In genomic region chr5:141493500-141494422, GRCh38 we compare ENCODE assay signal across 11 cellular contexts. TPM values are rescaled to one million over a fixed set of nuclear protein-coding genes. Genes with fewer than 3 reads are reported as not detected.
DNase-seq lines count a peak whose midpoint lies in the region; ATAC-seq and TF ChIP-seq lines count a peak whose summit lies in the region.
"Had no signal": no experiment of that assay in that cellular context is flagged by ENCODE, and none has a peak within 500 bp of the region (broad histone marks: within the 10 kb centered on the region; RNA-seq: fewer than 3 reads in every experiment).

No MANE protein-coding gene starts in this region.

- peaks cover 43 to 59% of the 10 kb centered on the region in 2 experiments for H3K36me3 ChIP-seq in mesenchymal stem cell (ENCODE audit: control insufficient read depth in 1 of 2, insufficient read depth in 2 of 2, low read depth in 1 of 2, low read length in 2 of 2)

- peak overlapping the region; percentile 29 for H2AK5ac ChIP-seq in mesenchymal stem cell (ENCODE audit: low read length, severe bottlenecking)

- no peak overlapping the region for H3K4me2 ChIP-seq in mesenchymal stem cell (ENCODE audit: low read length, poor library complexity, severe bottlenecking)

- H3K27me3 Mint-ChIP-seq in type B pancreatic cell (peaks cover 23% of the 10 kb centered on the region), progenitor cell of endocrine pancreas (peaks cover 27% of the 10 kb centered on the region)

- peak overlapping the region; percentile 31 for H3K9ac ChIP-seq in mesenchymal stem cell (ENCODE audit: low read length)

- peak overlapping the region; percentile 54 for H3K27ac Mint-ChIP-seq in type B pancreatic cell
- no peak overlapping the region for H3K27ac Mint-ChIP-seq in progenitor cell of endocrine pancreas

- peaks cover 48% of the 10 kb centered on the region for H3K4me1 ChIP-seq in mesenchymal stem cell (ENCODE audit: control insufficient read depth, insufficient read depth, low read depth, low read length)

- H3K36me3 Mint-ChIP-seq in type B pancreatic cell: peaks cover 28% of the 10 kb centered on the region
- H3K36me3 Mint-ChIP-seq in progenitor cell of endocrine pancreas (ENCODE audit: insufficient read depth): peaks cover 8% of the 10 kb centered on the region

- peak overlapping the region in 58 of 59 donors; percentile 66 to 96 (median 89) for H3K27ac ChIP-seq in dorsolateral prefrontal cortex
- H3K27ac ChIP-seq in mesenchymal stem cell (ENCODE audit: low read length, poor library complexity, severe bottlenecking): peak overlapping the region; percentile 70

- H3K9me3 Mint-ChIP-seq in type B pancreatic cell: no peaks in the 10 kb centered on the region
- no peaks in the 10 kb centered on the region for H3K9me3 Mint-ChIP-seq in progenitor cell of endocrine pancreas (ENCODE audit: low read depth)

- H3K14ac ChIP-seq in mesenchymal stem cell (ENCODE audit: low read length in 2 of 2): no peak overlapping the region

- no peak overlapping the region for H2AFZ ChIP-seq in mesenchymal stem cell (ENCODE audit: low read depth, low read length)

- TF ChIP-seq CTCF in dorsolateral prefrontal cortex (IDR thresholded peaks at IDR 0.05 in 54 of 56, conservative IDR thresholded peaks at IDR 0.05 in 2 of 56; ENCODE audit: low read depth in 1 of 56, partially characterized antibody in 56 of 56) (no peak), type B pancreatic cell (conservative IDR thresholded peaks at IDR 0.05) (no peak), progenitor cell of endocrine pancreas (IDR thresholded peaks at IDR 0.05; ENCODE audit: unreplicated experiment) (no peak)

- no peak overlapping the region for H2BK5ac ChIP-seq in mesenchymal stem cell (ENCODE audit: low read depth, low read length, poor library complexity, severe bottlenecking)

- H3K4me1 Mint-ChIP-seq in type B pancreatic cell (ENCODE audit: unreplicated experiment) (peaks cover 21% of the 10 kb centered on the region), progenitor cell of endocrine pancreas (ENCODE audit: low read depth) (peaks cover 10% of the 10 kb centered on the region)

- no peak overlapping the region for H4K91ac ChIP-seq in mesenchymal stem cell (ENCODE audit: low read length)

- H3K4me3 ChIP-seq in dorsolateral prefrontal cortex: peak overlapping the region in 56 of 59 donors; percentile 4 to 70 (median 48)
- no peak overlapping the region for H3K4me3 ChIP-seq in mesenchymal stem cell (ENCODE audit: insufficient read depth in 1 of 2, low read depth in 1 of 2, low read length in 2 of 2)

- no peaks in the 10 kb centered on the region for H3K9me3 ChIP-seq in mesenchymal stem cell (ENCODE audit: control insufficient read depth, low read length)

- no peak overlapping the region for H4K8ac ChIP-seq in mesenchymal stem cell (ENCODE audit: low read length)

- peaks cover 33% of the 10 kb centered on the region for H3K79me1 ChIP-seq in mesenchymal stem cell (replicated peaks; ENCODE audit: low read length, poor library complexity, severe bottlenecking)

- H2BK12ac ChIP-seq in mesenchymal stem cell (ENCODE audit: low read length in 2 of 2): no peak overlapping the region

- DNase-seq in LHCN-M2 (ENCODE audit: low read depth) (peak; percentile 69), dorsolateral prefrontal cortex (peak in 1 of 10 donors; percentile 48), mesenchymal stem cell (no peak), type B pancreatic cell (ENCODE audit: extremely low spot score, unreplicated experiment) (no peak), NCI-H2107 (lab: John Stamatoyannopoulos, UW) (no peak), progenitor cell of endocrine pancreas (ENCODE audit: low spot score, unreplicated experiment) (no peak), HuH-7 (ENCODE audit: low spot score) (no peak)
- DNase-seq: DMS79 treated with DMSO at 0.1 percent for 48 hours, NCI-H524, T-helper 1 cell had no signal

- 97% methylated on average over 9 of the region's 10 CpGs for WGBS in mesenchymal stem cell

- H3K27me3 ChIP-seq in dorsolateral prefrontal cortex (peaks cover 0 to 43% (median 0%) of the 10 kb centered on the region in 45 donors), mesenchymal stem cell (ENCODE audit: control insufficient read depth in 1 of 2, insufficient read depth in 1 of 2, low read length in 2 of 2) (no peaks in the 10 kb centered on the region)

- no peak for ATAC-seq in HG03159 (IDR thresholded peaks at IDR 0.05; ENCODE audit: unreplicated experiment)

- intact Hi-C loops in dorsolateral prefrontal cortex (cut with DNase I): loop anchor here in 1 of 2 donors (5.0 kb wide), 1 partner anchor 34 kb away; no protein-coding TSS in a partner anchor

- no peak overlapping the region for H3K4ac ChIP-seq in mesenchymal stem cell (ENCODE audit: low read depth in 1 of 2, low read length in 2 of 2)

- no peak overlapping the region for H3K18ac ChIP-seq in mesenchymal stem cell (ENCODE audit: low read depth in 1 of 2, low read length in 2 of 2)

- peak overlapping the region; percentile 75 for H2BK120ac ChIP-seq in mesenchymal stem cell (ENCODE audit: low read depth, low read length)

- peak overlapping the region; percentile 59 for H3K4me3 Mint-ChIP-seq in type B pancreatic cell
- no peak overlapping the region for H3K4me3 Mint-ChIP-seq in progenitor cell of endocrine pancreas (ENCODE audit: low read depth)

- no peak overlapping the region for H2BK15ac ChIP-seq in mesenchymal stem cell (ENCODE audit: low read depth, poor library complexity, severe bottlenecking)

- no peak overlapping the region for H3K23ac ChIP-seq in mesenchymal stem cell (ENCODE audit: low read length in 2 of 2)

RNA-seq across cellular contexts. Expression of gene PCDHGC5, which starts 4.9 kb away (rescaled TPM):
- 1.7 and 2.0 TPM in 2 replicates for total RNA-seq in LHCN-M2 (2014; rRNA removed)
- polyA plus RNA-seq in LHCN-M2 (2012): 1.7 TPM
- 10 to 100 TPM; 21.8 to 82.1 (median 50.7) TPM for total RNA-seq in dorsolateral prefrontal cortex
- 0.26 TPM for polyA plus RNA-seq in mesenchymal stem cell (2013, experiment 1 of 2)
- polyA plus RNA-seq in mesenchymal stem cell (2013, experiment 2 of 2): 0.27 TPM
- 0.45 and 1.9 TPM in 2 replicates for total RNA-seq in type B pancreatic cell (ENCODE audit: low replicate concordance)
- 1.2 and 1.3 TPM in 2 replicates for total RNA-seq in progenitor cell of endocrine pancreas

RNA-seq across cellular contexts. Expression of gene PCDHGC4, which starts 8.9 kb away (rescaled TPM):
- total RNA-seq in LHCN-M2 (2014; rRNA removed) (0.69 and 0.83 TPM in 2 replicates), dorsolateral prefrontal cortex (10 to 100 TPM in 118 of 120 experiments, 1 to 10 TPM in 2; 9.0 to 35.3 (median 19.4) TPM), type B pancreatic cell (ENCODE audit: low replicate concordance) (0.38 and 4.0 TPM in 2 replicates), progenitor cell of endocrine pancreas (3.0 and 3.8 TPM in 2 replicates)
- 0.32 TPM for polyA plus RNA-seq in LHCN-M2 (2012)
- polyA plus RNA-seq in mesenchymal stem cell (2013, experiment 1 of 2): 0.19 TPM
- polyA plus RNA-seq in mesenchymal stem cell (2013, experiment 2 of 2): 0.15 TPM

RNA-seq across cellular contexts. Expression of gene PCDHGC3, which starts 18.0 kb away (rescaled TPM):
- total RNA-seq in LHCN-M2 (2014; rRNA removed) (96.0 and 98.3 TPM in 2 replicates), dorsolateral prefrontal cortex (100 to 1,000 TPM in 119 of 120 experiments, 10 to 100 TPM in 1; 96.7 to 415 (median 161) TPM), type B pancreatic cell (ENCODE audit: low replicate concordance) (11.0 and 60.3 TPM in 2 replicates), progenitor cell of endocrine pancreas (25.8 and 29.7 TPM in 2 replicates)
- 166 TPM for polyA plus RNA-seq in LHCN-M2 (2012)
- polyA plus RNA-seq in mesenchymal stem cell (2013, experiment 1 of 2): 115 TPM
- 114 TPM for polyA plus RNA-seq in mesenchymal stem cell (2013, experiment 2 of 2)

Comparison
In these comparisons a context has a peak if more than half of its experiments do, and no peak if none do; other contexts are left out.
1. H3K4me3 ChIP-seq: peak in dorsolateral prefrontal cortex (56 of 59); none in mesenchymal stem cell (0 of 2).